1 cellular context compared by ENCODE assay signal in the genomic region with DNA sequence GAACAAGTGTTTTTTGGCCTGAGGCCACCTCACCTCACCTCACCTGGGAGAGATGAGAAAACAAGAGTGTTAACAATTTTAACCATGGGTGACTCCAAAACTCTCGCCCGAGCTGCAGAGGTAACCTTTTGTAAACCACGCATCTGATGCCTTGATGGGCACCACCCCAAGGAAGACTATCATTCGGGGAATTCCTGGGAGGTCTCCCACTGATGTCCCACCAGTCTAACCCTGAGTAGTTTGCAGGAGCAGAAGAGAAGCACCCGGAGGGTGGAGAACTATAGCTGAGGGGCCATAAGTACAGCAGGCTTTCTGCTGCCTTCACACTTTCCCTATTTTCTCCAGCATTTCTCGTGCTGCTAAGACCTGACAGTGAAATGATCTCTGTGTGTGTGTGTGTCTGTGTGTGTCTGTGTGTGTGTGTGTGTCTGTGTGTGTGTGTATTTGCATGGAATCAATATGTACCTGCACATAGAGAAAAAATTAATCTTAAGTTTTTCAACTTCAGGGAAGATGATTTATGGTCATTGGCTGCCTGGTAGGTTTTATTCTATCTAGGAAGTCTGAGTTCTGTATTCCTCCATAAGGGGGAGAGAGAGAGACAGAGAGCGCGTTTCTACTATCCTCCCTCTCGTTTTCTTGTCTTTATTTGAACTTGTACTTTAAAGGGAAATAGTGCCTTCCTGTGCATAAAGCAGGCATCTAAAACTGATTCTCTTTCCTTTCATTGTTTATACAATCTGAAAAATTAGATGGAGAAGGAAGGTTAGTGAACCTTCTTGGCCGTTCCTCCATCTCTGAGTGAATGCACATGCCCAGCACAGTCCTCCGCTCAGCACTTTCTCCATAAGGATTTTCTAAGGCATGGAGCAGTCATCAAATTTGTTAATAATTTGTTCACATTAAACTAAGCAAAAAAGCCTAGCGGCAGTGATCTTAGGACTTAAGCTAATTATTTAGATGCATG.
TF ChIP-seq lines count a peak whose summit lies in the region.

No MANE protein-coding gene starts in this region.

TF ChIP-seq in GM12878, 131 proteins besides CTCF, POLR2A, EP300 and RAD21 (continued from another document):
- TF ChIP-seq, protein P1, sequence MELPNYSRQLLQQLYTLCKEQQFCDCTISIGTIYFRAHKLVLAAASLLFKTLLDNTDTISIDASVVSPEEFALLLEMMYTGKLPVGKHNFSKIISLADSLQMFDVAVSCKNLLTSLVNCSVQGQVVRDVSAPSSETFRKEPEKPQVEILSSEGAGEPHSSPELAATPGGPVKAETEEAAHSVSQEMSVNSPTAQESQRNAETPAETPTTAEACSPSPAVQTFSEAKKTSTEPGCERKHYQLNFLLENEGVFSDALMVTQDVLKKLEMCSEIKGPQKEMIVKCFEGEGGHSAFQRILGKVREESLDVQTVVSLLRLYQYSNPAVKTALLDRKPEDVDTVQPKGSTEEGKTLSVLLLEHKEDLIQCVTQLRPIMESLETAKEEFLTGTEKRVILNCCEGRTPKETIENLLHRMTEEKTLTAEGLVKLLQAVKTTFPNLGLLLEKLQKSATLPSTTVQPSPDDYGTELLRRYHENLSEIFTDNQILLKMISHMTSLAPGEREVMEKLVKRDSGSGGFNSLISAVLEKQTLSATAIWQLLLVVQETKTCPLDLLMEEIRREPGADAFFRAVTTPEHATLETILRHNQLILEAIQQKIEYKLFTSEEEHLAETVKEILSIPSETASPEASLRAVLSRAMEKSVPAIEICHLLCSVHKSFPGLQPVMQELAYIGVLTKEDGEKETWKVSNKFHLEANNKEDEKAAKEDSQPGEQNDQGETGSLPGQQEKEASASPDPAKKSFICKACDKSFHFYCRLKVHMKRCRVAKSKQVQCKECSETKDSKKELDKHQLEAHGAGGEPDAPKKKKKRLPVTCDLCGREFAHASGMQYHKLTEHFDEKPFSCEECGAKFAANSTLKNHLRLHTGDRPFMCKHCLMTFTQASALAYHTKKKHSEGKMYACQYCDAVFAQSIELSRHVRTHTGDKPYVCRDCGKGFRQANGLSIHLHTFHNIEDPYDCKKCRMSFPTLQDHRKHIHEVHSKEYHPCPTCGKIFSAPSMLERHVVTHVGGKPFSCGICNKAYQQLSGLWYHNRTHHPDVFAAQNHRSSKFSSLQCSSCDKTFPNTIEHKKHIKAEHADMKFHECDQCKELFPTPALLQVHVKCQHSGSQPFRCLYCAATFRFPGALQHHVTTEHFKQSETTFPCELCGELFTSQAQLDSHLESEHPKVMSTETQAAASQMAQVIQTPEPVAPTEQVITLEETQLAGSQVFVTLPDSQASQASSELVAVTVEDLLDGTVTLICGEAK (IDR thresholded peaks at IDR 0.05; ENCODE audit: borderline replicate concordance): no peak
- TF ChIP-seq, protein P2, sequence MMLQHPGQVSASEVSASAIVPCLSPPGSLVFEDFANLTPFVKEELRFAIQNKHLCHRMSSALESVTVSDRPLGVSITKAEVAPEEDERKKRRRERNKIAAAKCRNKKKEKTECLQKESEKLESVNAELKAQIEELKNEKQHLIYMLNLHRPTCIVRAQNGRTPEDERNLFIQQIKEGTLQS (IDR thresholded peaks at IDR 0.05; ENCODE audit: borderline replicate concordance, extremely low read depth, low read depth, low read length): no peak
- TF ChIP-seq, protein P3, sequence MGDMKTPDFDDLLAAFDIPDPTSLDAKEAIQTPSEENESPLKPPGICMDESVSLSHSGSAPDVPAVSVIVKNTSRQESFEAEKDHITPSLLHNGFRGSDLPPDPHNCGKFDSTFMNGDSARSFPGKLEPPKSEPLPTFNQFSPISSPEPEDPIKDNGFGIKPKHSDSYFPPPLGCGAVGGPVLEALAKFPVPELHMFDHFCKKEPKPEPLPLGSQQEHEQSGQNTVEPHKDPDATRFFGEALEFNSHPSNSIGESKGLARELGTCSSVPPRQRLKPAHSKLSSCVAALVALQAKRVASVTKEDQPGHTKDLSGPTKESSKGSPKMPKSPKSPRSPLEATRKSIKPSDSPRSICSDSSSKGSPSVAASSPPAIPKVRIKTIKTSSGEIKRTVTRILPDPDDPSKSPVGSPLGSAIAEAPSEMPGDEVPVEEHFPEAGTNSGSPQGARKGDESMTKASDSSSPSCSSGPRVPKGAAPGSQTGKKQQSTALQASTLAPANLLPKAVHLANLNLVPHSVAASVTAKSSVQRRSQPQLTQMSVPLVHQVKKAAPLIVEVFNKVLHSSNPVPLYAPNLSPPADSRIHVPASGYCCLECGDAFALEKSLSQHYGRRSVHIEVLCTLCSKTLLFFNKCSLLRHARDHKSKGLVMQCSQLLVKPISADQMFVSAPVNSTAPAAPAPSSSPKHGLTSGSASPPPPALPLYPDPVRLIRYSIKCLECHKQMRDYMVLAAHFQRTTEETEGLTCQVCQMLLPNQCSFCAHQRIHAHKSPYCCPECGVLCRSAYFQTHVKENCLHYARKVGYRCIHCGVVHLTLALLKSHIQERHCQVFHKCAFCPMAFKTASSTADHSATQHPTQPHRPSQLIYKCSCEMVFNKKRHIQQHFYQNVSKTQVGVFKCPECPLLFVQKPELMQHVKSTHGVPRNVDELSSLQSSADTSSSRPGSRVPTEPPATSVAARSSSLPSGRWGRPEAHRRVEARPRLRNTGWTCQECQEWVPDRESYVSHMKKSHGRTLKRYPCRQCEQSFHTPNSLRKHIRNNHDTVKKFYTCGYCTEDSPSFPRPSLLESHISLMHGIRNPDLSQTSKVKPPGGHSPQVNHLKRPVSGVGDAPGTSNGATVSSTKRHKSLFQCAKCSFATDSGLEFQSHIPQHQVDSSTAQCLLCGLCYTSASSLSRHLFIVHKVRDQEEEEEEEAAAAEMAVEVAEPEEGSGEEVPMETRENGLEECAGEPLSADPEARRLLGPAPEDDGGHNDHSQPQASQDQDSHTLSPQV (IDR thresholded peaks at IDR 0.05): no peak
- no peak for TF ChIP-seq BACH1 (IDR thresholded peaks at IDR 0.05; ENCODE audit: borderline replicate concordance)
